8 cellular contexts compared by ENCODE assay signal in the genomic region with DNA sequence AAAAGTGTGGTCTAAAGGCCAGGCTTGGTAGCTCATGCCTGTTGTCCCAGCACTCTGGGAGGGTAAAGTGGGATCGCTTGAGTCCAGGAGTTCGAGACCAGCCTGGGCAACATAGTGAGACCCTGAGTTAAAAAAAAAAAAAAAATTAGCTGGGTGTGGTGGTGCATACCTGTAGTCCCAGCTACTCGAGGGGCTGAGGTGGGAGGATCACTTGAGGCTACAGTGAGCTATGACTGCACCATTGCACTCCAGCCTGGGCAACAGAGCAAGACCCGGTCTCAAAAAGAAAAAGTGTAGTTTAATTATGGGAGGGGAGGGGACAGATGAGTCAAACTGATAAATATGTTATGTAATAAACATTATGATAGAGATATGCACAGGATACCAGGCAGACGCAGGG. TPM values are rescaled to one million over a fixed set of nuclear protein-coding genes. Genes with fewer than 3 reads are reported as not detected.
A peak's percentile ranks its signal among the peaks of the same experiment; 100 is the strongest.
DNase-seq lines count a peak whose midpoint lies in the region; ATAC-seq, FAIRE-seq and TF ChIP-seq lines count a peak whose summit lies in the region.
"Not testable (repeated sequence)": the region's sequence is repeated elsewhere in the genome, so short reads cannot be mapped to it uniquely, and the experiment has no call there.

No MANE protein-coding gene starts in this region.

- intact Hi-C loops in CD4-positive, alpha-beta T cell (cut with DNase I, micrococcal nuclease), result loop anchor here in 1 of 2 experiments (5.0 kb wide), 1 partner anchor 164 kb away; a partner anchor contains a TSS
- intact Hi-C loops in MCF 10A (cut with micrococcal nuclease); esophagus squamous epithelium (cut with DNase I); stomach (cut with DNase I; ENCODE audit: low total_unique reads); uterus (cut with DNase I; ENCODE audit: low total_unique reads): not testable (repeated sequence)

- 65 to 76% methylated on average over 5 of the region's 5 CpGs for WGBS in esophagus squamous epithelium, 2 donors
- WGBS in stomach, 5 donors, result 71 to 85% (median 76%) methylated on average over 5 of the region's 5 CpGs

- not testable (repeated sequence) for H3K36me3 Mint-ChIP-seq in CD4-positive, alpha-beta T cell (ENCODE audit: low read depth); neural progenitor cell
- peaks cover 53% of the 10 kb centered on the region for H3K36me3 Mint-ChIP-seq in MCF 10A (ENCODE audit: insufficient read depth, unreplicated experiment)

- CTCF ChIA-PET in CD4-positive, alpha-beta T cell (lab: Charles Lee), result not testable (repeated sequence)
- CTCF ChIA-PET in MCF 10A (lab: Yijun Ruan, JAX), result interaction anchor here (0.5 to 1.8 kb wide), 9 partner anchors 9 to 151 kb away, joined by 3 to 9 read pairs (median 3); no protein-coding TSS in a partner anchor

- H3K4me2 ChIP-seq in keratinocyte (ENCODE audit: control insufficient read depth, extremely low read depth, insufficient read depth, low read depth, low read length) (peak overlapping the region; percentile 85), neural progenitor cell (peak overlapping the region; percentile 80)

- H4K20me1 ChIP-seq in keratinocyte (ENCODE audit: control insufficient read depth, extremely low read depth, insufficient read depth, low read length); neural progenitor cell (ENCODE audit: low read depth): not testable (repeated sequence)

- H3K27ac Mint-ChIP-seq in CD4-positive, alpha-beta T cell, result peak overlapping the region; percentile 34
- H3K27ac Mint-ChIP-seq in MCF 10A (ENCODE audit: low read depth, unreplicated experiment), result peak overlapping the region; percentile 74
- H3K27ac Mint-ChIP-seq in neural progenitor cell, result not testable (repeated sequence)

- H3K4me1 ChIP-seq in esophagus squamous epithelium (peaks cover 40 to 99% (median 69%) of the 10 kb centered on the region in 3 donors), keratinocyte (ENCODE audit: control insufficient read depth, extremely low read depth, insufficient read depth, low read length) (peaks cover 51% of the 10 kb centered on the region), neural progenitor cell (peaks cover 51% of the 10 kb centered on the region), stomach (peaks cover 43 to 91% (median 65%) of the 10 kb centered on the region in 4 donors), uterus (peaks cover 14 to 24% of the 10 kb centered on the region in 2 donors)

- H3K9me3 ChIP-seq in CD4-positive, alpha-beta T cell (ENCODE audit: control insufficient read depth, low read length); esophagus squamous epithelium; keratinocyte (ENCODE audit: control insufficient read depth, low read depth, low read length); neural progenitor cell (ENCODE audit: low read depth); stomach; uterus: not testable (repeated sequence)

- H3K4me3 Mint-ChIP-seq in CD4-positive, alpha-beta T cell, result peak overlapping the region; percentile 55
- H3K4me3 Mint-ChIP-seq in MCF 10A (ENCODE audit: unreplicated experiment), result peak overlapping the region; percentile 86
- H3K4me3 Mint-ChIP-seq in neural progenitor cell, result not testable (repeated sequence)

- H3K79me2 ChIP-seq in keratinocyte (ENCODE audit: control insufficient read depth, insufficient read depth, low read length), result peaks cover 59% of the 10 kb centered on the region
- H3K79me2 ChIP-seq in neural progenitor cell (ENCODE audit: low read depth), result peaks cover 56% of the 10 kb centered on the region

- not testable (repeated sequence) for H3K36me3 ChIP-seq in esophagus squamous epithelium; keratinocyte (ENCODE audit: control insufficient read depth in 2 of 2, extremely low read depth in 1 of 2, insufficient read depth in 2 of 2, low read length in 2 of 2); neural progenitor cell; stomach; uterus

- H3F3A ChIP-seq in neural progenitor cell (ENCODE audit: low read depth), result peaks cover 21% of the 10 kb centered on the region

- H3K27me3 ChIP-seq in CD4-positive, alpha-beta T cell (ENCODE audit: control insufficient read depth, insufficient read depth, low read length); esophagus squamous epithelium; keratinocyte (ENCODE audit: control insufficient read depth, extremely low read depth, insufficient read depth, low read length); neural progenitor cell; stomach; uterus: not testable (repeated sequence)

- not testable (repeated sequence) for H3K27me3 Mint-ChIP-seq in CD4-positive, alpha-beta T cell; MCF 10A (ENCODE audit: insufficient read depth, unreplicated experiment)
- peaks cover 16% of the 10 kb centered on the region for H3K27me3 Mint-ChIP-seq in neural progenitor cell (ENCODE audit: insufficient read depth, low read depth)

- POLR2A ChIA-PET in CD4-positive, alpha-beta T cell (lab: Charles Lee), result interaction anchor here (0.6 to 0.9 kb wide), 2 partner anchors 13 to 622 kb away, joined by 3 read pairs; no protein-coding TSS in a partner anchor
- POLR2A ChIA-PET in MCF 10A (lab: Yijun Ruan, JAX), result interaction anchor here (0.8 to 4.4 kb wide), 4 partner anchors 9 to 80 kb away, joined by 5 to 21 read pairs (median 8); no protein-coding TSS in a partner anchor

- not testable (repeated sequence) for DNase-seq in CD4-positive, alpha-beta T cell; MCF 10A (ENCODE audit: unreplicated experiment); esophagus squamous epithelium (lab: John Stamatoyannopoulos, UW); keratinocyte (ENCODE audit: low read depth, low spot score); neural progenitor cell (ENCODE audit: low spot score); stomach; uterus

- H3K27ac ChIP-seq in CD4-positive, alpha-beta T cell (ENCODE audit: low read depth, low read length); keratinocyte (ENCODE audit: control insufficient read depth, insufficient read depth, low read length): not testable (repeated sequence)
- H3K27ac ChIP-seq in esophagus squamous epithelium (peak overlapping the region; percentile 36 to 98 (median 97)), neural progenitor cell (peak overlapping the region; percentile 90), stomach (peak overlapping the region in 4 of 5 donors; percentile 93 to 98 (median 94)), uterus (peak overlapping the region; percentile 97 to 98)

- H2AFZ ChIP-seq in keratinocyte (ENCODE audit: control insufficient read depth, low read length); neural progenitor cell (replicated peaks): not testable (repeated sequence)

- not testable (repeated sequence) for BruUV-seq in MCF 10A (replicated peaks; lab: Mats Ljungman, UMichigan)

- TF ChIP-seq EP300 in stomach (IDR thresholded peaks at IDR 0.05), result not testable (repeated sequence)

- not testable (repeated sequence) for TF ChIP-seq POLR2A in esophagus squamous epithelium (IDR thresholded peaks at IDR 0.05); stomach (IDR thresholded peaks at IDR 0.05); uterus (IDR thresholded peaks at IDR 0.05)

- TF ChIP-seq CTCF in CD4-positive, alpha-beta T cell (IDR thresholded peaks at IDR 0.05); WI38 (IDR thresholded peaks at IDR 0.05; ENCODE audit: low read depth, low read length); MCF 10A (IDR thresholded peaks at IDR 0.05; ENCODE audit: unreplicated experiment); esophagus squamous epithelium (IDR thresholded peaks at IDR 0.05); keratinocyte (optimal IDR thresholded peaks at IDR 0.05 in 1 of 3, IDR thresholded peaks at IDR 0.05 in 1 of 3, conservative IDR thresholded peaks at IDR 0.05 in 1 of 3; ENCODE audit: extremely low read depth in 1 of 3, insufficient read depth in 2 of 3, low read length in 3 of 3); neural progenitor cell (IDR thresholded peaks at IDR 0.05); stomach (IDR thresholded peaks at IDR 0.05); uterus (IDR thresholded peaks at IDR 0.05): not testable (repeated sequence)

- H3K9me3 Mint-ChIP-seq in CD4-positive, alpha-beta T cell; MCF 10A (ENCODE audit: unreplicated experiment); neural progenitor cell: not testable (repeated sequence)

- peaks cover 72% of the 10 kb centered on the region for H3K4me1 Mint-ChIP-seq in CD4-positive, alpha-beta T cell (ENCODE audit: low read depth)
- peaks cover 50% of the 10 kb centered on the region for H3K4me1 Mint-ChIP-seq in MCF 10A (ENCODE audit: insufficient read depth, unreplicated experiment)
- peaks cover 22% of the 10 kb centered on the region for H3K4me1 Mint-ChIP-seq in neural progenitor cell

- H3K9ac ChIP-seq in keratinocyte (ENCODE audit: control insufficient read depth, extremely low read depth, insufficient read depth, low read length); neural progenitor cell: not testable (repeated sequence)

- not testable (repeated sequence) for H3K9me1 ChIP-seq in keratinocyte (ENCODE audit: control insufficient read depth, extremely low read depth, insufficient read depth, low read length)

- ATAC-seq in CD4-positive, alpha-beta T cell (ENCODE audit: poor library complexity), result not testable (repeated sequence)

- dilution Hi-C loops in keratinocyte (cut with MboI; ENCODE audit: extremely low pct_ligation_motif_present, low sequenced_read_pairs), result not testable (repeated sequence)

- peak overlapping the region; percentile 82 for H3K4me3 ChIP-seq in WI38 (ENCODE audit: low read depth, low read length)
- peak overlapping the region in 2 of 4 donors; percentile 70 to 83 for H3K4me3 ChIP-seq in esophagus squamous epithelium
- not testable (repeated sequence) for H3K4me3 ChIP-seq in keratinocyte (ENCODE audit: control insufficient read depth in 2 of 3, extremely low read depth in 1 of 3, insufficient read depth in 2 of 3, low read depth in 1 of 3, low read length in 3 of 3); uterus
- peak overlapping the region; percentile 60 for H3K4me3 ChIP-seq in neural progenitor cell
- peak overlapping the region in 3 of 4 donors; percentile 60 to 72 (median 60) for H3K4me3 ChIP-seq in stomach

- FAIRE-seq in keratinocyte (lab: Jason Lieb, UNC), result not testable (repeated sequence)

RNA-seq across cellular contexts. Expression of a gene that starts 3.3 kb away (rescaled TPM):
- total RNA-seq in CD4-positive, alpha-beta T cell, result 10 to 100 TPM; 26.1 to 27.9 TPM
- total RNA-seq in MCF 10A (2022), result 200 and 231 TPM in 2 replicates
- 100 to 1,000 TPM in 2 of 4 donors, 10 to 100 TPM in 2; 43.7 to 169 (median 119) TPM for total RNA-seq in esophagus squamous epithelium
- 100.0 to 121 TPM (median 101 TPM) in 3 replicates for polyA plus RNA-seq in keratinocyte
- 20.5 TPM for polyA plus RNA-seq in keratinocyte (2011; ENCODE audit: low read depth)
- 43.3 and 64.2 TPM in 2 replicates for polyA plus RNA-seq in keratinocyte (2011; cell fraction: cytosol; rRNA removed)
- 80.3 and 89.8 TPM in 2 replicates for polyA plus RNA-seq in keratinocyte (2011; cell fraction: nucleus; rRNA removed)
- polyA plus RNA-seq in keratinocyte (2012; ENCODE audit: low replicate concordance), result 60.8 and 77.7 TPM in 2 replicates
- 31.5 to 57.7 TPM (median 44.8 TPM) in 3 replicates for polyA minus RNA-seq in keratinocyte
- polyA minus RNA-seq in keratinocyte (2011; cell fraction: cytosol; rRNA and poly(A)+ RNA removed), result 58.7 TPM
- 66.6 and 104 TPM in 2 replicates for polyA minus RNA-seq in keratinocyte (2011; cell fraction: nucleus; rRNA and poly(A)+ RNA removed)
- 61.5 and 99.4 TPM in 2 replicates for total RNA-seq in neural progenitor cell (ENCODE audit: low replicate concordance)
- total RNA-seq in stomach, result 100 to 1,000 TPM in 4 of 5 donors, 10 to 100 TPM in 1; 85.7 to 238 (median 137) TPM
- polyA plus RNA-seq in stomach, result 100 to 1,000 TPM in 1 of 3 donors, 10 to 100 TPM in 2; 35.3 to 174 (median 45.6) TPM
- total RNA-seq in uterus, result 100 to 1,000 TPM; 143 to 299 (median 158) TPM
